Comparison of ENCODE assay signal across 34 cellular contexts in genomic region chr9:113238859-113239231, GRCh38.
"Had no signal": no experiment of that assay in that cellular context is flagged by ENCODE, and none has a peak within 500 bp of the region (broad histone marks: within the 10 kb centered on the region; RNA-seq: fewer than 3 reads in every experiment).

No MANE protein-coding gene starts in this region.

- H3K4me3 ChIP-seq: adrenal gland, breast epithelium, SK-N-MC had no signal

- DNase-seq: activated CD4-positive, alpha-beta memory T cell treated with anti-CD3 and anti-CD28 coated beads for 36 hours; activated CD4-positive, alpha-beta T cell treated with anti-CD3 and anti-CD28 coated beads, Interleukin-2, amount 10 ng/mL, durations not matched to agents 7 days and 5 days; activated CD4-positive, CD25-positive, alpha-beta regulatory T cell; activated gamma-delta T cell treated with Interleukin-2 at 50 U/mL for 16 hours; activated naive CD4-positive, alpha-beta T cell treated with anti-CD3 and anti-CD28 coated beads, Interleukin-2, amount 10 ng/mL, durations not matched to agents 7 days and 5 days; activated naive CD8-positive, alpha-beta T cell treated with anti-CD3 and anti-CD28 coated beads for 36 hours; activated T-cell treated with anti-CD3 and anti-CD28 coated beads for 4 hours; activated T-cell treated with anti-CD3 and anti-CD28 coated beads, Interleukin-2, amount 50 U/mL, for 48 hours; adrenal gland; anterior cingulate cortex; central memory CD4-positive, alpha-beta T cell; KG1; NCI-H1092; NCI-H1417 treated with DMSO at 0.1 percent for 48 hours; NCI-H1694 treated with DMSO at 0.1 percent for 48 hours; NCI-H2081; NCI-H2171; NCI-H2227 treated with DMSO at 0.1 percent for 48 hours; NCI-H446 treated with DMSO at 0.1 percent for 48 hours; NCI-H526; NCI-H774; NK-92 treated with Interleukin-12 subunit alpha and Interleukin-12 subunit beta, amount 100 ng/mL, for 24 hours; OCI-M1; RPMI8226; T-cell; T-helper 2 cell; T1000 had no signal

- H3K27ac Mint-ChIP-seq: activated CD4-positive, alpha-beta memory T cell treated with anti-CD3 and anti-CD28 coated beads for 36 hours; activated CD4-positive, alpha-beta T cell treated with anti-CD3 and anti-CD28 coated beads, Interleukin-2, amount 10 ng/mL, durations not matched to agents 7 days and 5 days; activated naive CD4-positive, alpha-beta T cell treated with anti-CD3 and anti-CD28 coated beads, Interleukin-2, amount 10 ng/mL, durations not matched to agents 7 days and 5 days; activated naive CD8-positive, alpha-beta T cell treated with anti-CD3 and anti-CD28 coated beads for 36 hours; activated T-helper 17 cell treated with anti-CD3 and anti-CD28 coated beads, Interleukin-2, amount 50 U/mL, for 72 hours; IgD-negative memory B cell; T-cell had no signal

- ATAC-seq: Panc1, Right ventricle myocardium inferior, T-cell had no signal

- H3K4me1 ChIP-seq: breast epithelium had no signal

- H3K27me3 Mint-ChIP-seq: activated CD4-positive, alpha-beta memory T cell treated with anti-CD3 and anti-CD28 coated beads for 36 hours; activated CD4-positive, alpha-beta T cell treated with anti-CD3 and anti-CD28 coated beads, Interleukin-2, amount 10 ng/mL, durations not matched to agents 7 days and 5 days; activated naive CD4-positive, alpha-beta T cell treated with anti-CD3 and anti-CD28 coated beads, Interleukin-2, amount 10 ng/mL, durations not matched to agents 7 days and 5 days; activated naive CD8-positive, alpha-beta T cell treated with anti-CD3 and anti-CD28 coated beads for 36 hours; activated T-helper 17 cell treated with anti-CD3 and anti-CD28 coated beads, Interleukin-2, amount 50 U/mL, for 72 hours; T-cell had no signal

- H3K4me3 Mint-ChIP-seq: activated CD4-positive, alpha-beta memory T cell treated with anti-CD3 and anti-CD28 coated beads for 36 hours; activated CD4-positive, alpha-beta T cell treated with anti-CD3 and anti-CD28 coated beads, Interleukin-2, amount 10 ng/mL, durations not matched to agents 7 days and 5 days; activated naive CD4-positive, alpha-beta T cell treated with anti-CD3 and anti-CD28 coated beads, Interleukin-2, amount 10 ng/mL, durations not matched to agents 7 days and 5 days; activated naive CD8-positive, alpha-beta T cell treated with anti-CD3 and anti-CD28 coated beads for 36 hours; activated T-helper 17 cell treated with anti-CD3 and anti-CD28 coated beads, Interleukin-2, amount 50 U/mL, for 72 hours; IgD-negative memory B cell; T-cell had no signal

- H3K36me3 ChIP-seq: adrenal gland, breast epithelium had no signal

- H3K27ac ChIP-seq: adrenal gland, breast epithelium, SK-N-MC, VCaP had no signal

- H3K9me3 Mint-ChIP-seq: activated CD4-positive, alpha-beta memory T cell treated with anti-CD3 and anti-CD28 coated beads for 36 hours; activated CD4-positive, alpha-beta T cell treated with anti-CD3 and anti-CD28 coated beads, Interleukin-2, amount 10 ng/mL, durations not matched to agents 7 days and 5 days; activated naive CD4-positive, alpha-beta T cell treated with anti-CD3 and anti-CD28 coated beads, Interleukin-2, amount 10 ng/mL, durations not matched to agents 7 days and 5 days; activated naive CD8-positive, alpha-beta T cell treated with anti-CD3 and anti-CD28 coated beads for 36 hours; activated T-helper 17 cell treated with anti-CD3 and anti-CD28 coated beads, Interleukin-2, amount 50 U/mL, for 72 hours; IgD-negative memory B cell; T-cell had no signal

- H3K9me3 ChIP-seq: adrenal gland, breast epithelium had no signal

- H3K27me3 ChIP-seq: adrenal gland, breast epithelium had no signal

- H3K36me3 Mint-ChIP-seq: activated CD4-positive, alpha-beta memory T cell treated with anti-CD3 and anti-CD28 coated beads for 36 hours; activated naive CD4-positive, alpha-beta T cell treated with anti-CD3 and anti-CD28 coated beads, Interleukin-2, amount 10 ng/mL, durations not matched to agents 7 days and 5 days; T-cell had no signal
